9 cellular contexts compared by ENCODE assay signal in genomic region chr1:86753700-86754099, GRCh38. TPM values are rescaled to one million over a fixed set of nuclear protein-coding genes. Genes with fewer than 3 reads are reported as not detected.
DNase-seq lines count a peak whose midpoint lies in the region; ATAC-seq and TF ChIP-seq lines count a peak whose summit lies in the region.
"Had no signal": no experiment of that assay in that cellular context is flagged by ENCODE, and none has a peak within 500 bp of the region (broad histone marks: within the 10 kb centered on the region; RNA-seq: fewer than 3 reads in every experiment).

No MANE protein-coding gene starts in this region.

- no peak overlapping the region for H3K9ac ChIP-seq in GM23248

- no peak for ATAC-seq in HG02798 (IDR thresholded peaks at IDR 0.05; ENCODE audit: poor library complexity, unreplicated experiment)
- no peak for ATAC-seq in GM18861 (IDR thresholded peaks at IDR 0.05; ENCODE audit: unreplicated experiment)

- H3K27me3 ChIP-seq in GM23248 (replicated peaks; ENCODE audit: insufficient read depth) = no peaks in the 10 kb centered on the region

- peaks cover 20% of the 10 kb centered on the region for H3K4me1 ChIP-seq in GM23248 (ENCODE audit: insufficient read depth)

- H3K79me2 ChIP-seq in GM23248 (ENCODE audit: insufficient read depth) = no peaks in the 10 kb centered on the region

- H3K4me3 ChIP-seq in GM23248 = no peak overlapping the region
- no peak overlapping the region for H3K4me3 ChIP-seq in epithelial cell of esophagus (ENCODE audit: low read length)

- no peaks in the 10 kb centered on the region for H3K9me2 ChIP-seq in GM23248 (ENCODE audit: insufficient read depth)

- no peaks in the 10 kb centered on the region for H4K20me1 ChIP-seq in GM23248 (ENCODE audit: insufficient read depth)

- no peaks in the 10 kb centered on the region for H3K9me3 ChIP-seq in GM23248 (ENCODE audit: low read depth)

- peaks cover 39% of the 10 kb centered on the region for H3F3A ChIP-seq in GM23248 (ENCODE audit: insufficient read depth)

- in situ Hi-C loops in GM23248 (cut with MboI) = no loop called here

- no peak for TF ChIP-seq CTCF in epithelial cell of esophagus (IDR thresholded peaks at IDR 0.05; ENCODE audit: insufficient read depth, low read depth, low read length, missing control alignments)

- H2AFZ ChIP-seq in GM23248 = no peak overlapping the region

- no peak overlapping the region for H3K27ac ChIP-seq in GM23248

- DNase-seq in DMS153 (lab: John Stamatoyannopoulos, UW) = peak; percentile 78
- peak; percentile 12 for DNase-seq in GM23248
- DNase-seq in NCI-H748 (lab: John Stamatoyannopoulos, UW; ENCODE audit: unreplicated experiment) = peak; percentile 79
- peak; percentile 45 for DNase-seq in epithelial cell of esophagus (ENCODE audit: low read depth)
- no peak for DNase-seq in stimulated activated CD4-positive, alpha-beta T cell treated with anti-CD3 and anti-CD28 coated beads, Interleukin-2, amount 100 ng/mL, for 24 hours
- no peak for DNase-seq in anterior cingulate cortex (lab: John Stamatoyannopoulos, UW)
- DNase-seq: SIG-M5 had no signal

- H3K4me2 ChIP-seq in GM23248 (ENCODE audit: unreplicated experiment) = no peak overlapping the region

- no peaks in the 10 kb centered on the region for H3K36me3 ChIP-seq in GM23248 (ENCODE audit: low read depth)

RNA-seq across cellular contexts. Expression of gene SH3GLB1, which starts 49.3 kb away (rescaled TPM):
- total RNA-seq in GM23248 (2014; rRNA removed; shearing (Covaris generic)) = 36.0 and 47.6 TPM in 2 replicates
- polyA plus RNA-seq in GM23248 (2016; fragmentation: Nextera tagmentation; extraction: Ambion mirVana) = 126 and 131 TPM in 2 replicates

Comparison
In these comparisons a context has a peak if more than half of its experiments do, and no peak if none do; other contexts are left out.
1. DNase-seq: peak in DMS153 (single experiment), GM23248 (single experiment), NCI-H748 (single experiment) and epithelial cell of esophagus (single experiment); none in stimulated activated CD4-positive, alpha-beta T cell treated with anti-CD3 and anti-CD28 coated beads, Interleukin-2, amount 100 ng/mL, for 24 hours (0 of 2) and anterior cingulate cortex (0 of 58).